In the genomic region with DNA sequence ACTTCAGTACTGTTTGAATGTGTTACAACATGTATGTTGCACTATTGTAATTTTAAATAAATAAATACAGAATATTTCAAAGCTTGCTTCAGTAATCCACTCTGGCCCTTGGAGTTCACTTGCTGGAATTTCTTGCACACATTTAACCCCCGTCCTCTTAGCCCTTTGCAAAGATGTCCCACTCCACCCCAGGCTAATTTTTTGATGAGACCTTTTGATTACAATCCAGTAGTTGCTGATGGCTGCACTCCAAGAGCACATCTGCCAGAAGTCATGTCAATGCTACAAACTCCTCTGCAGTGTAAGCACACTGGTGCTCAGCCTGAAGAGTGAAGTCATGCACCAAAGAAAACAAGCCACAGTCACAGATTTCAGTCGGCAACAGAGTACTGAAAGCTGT, we compare ENCODE assay signal across 1 cellular context.
TF ChIP-seq lines count a peak whose summit lies in the region.

No MANE protein-coding gene starts in this region.

TF ChIP-seq in IMR-90, 13 proteins besides CTCF, POLR2A, EP300 and RAD21 (continued from another document):
- TF ChIP-seq SMC3 (IDR thresholded peaks at IDR 0.05; ENCODE audit: low read depth, low read length) (no peak), ELK1 (IDR thresholded peaks at IDR 0.05; ENCODE audit: borderline replicate concordance, low read depth, low read length) (no peak), FOS (IDR thresholded peaks at IDR 0.05; ENCODE audit: low read depth, low read length) (no peak), NFE2L2 (IDR thresholded peaks at IDR 0.05; ENCODE audit: low read depth, low read length) (no peak), CEBPB (IDR thresholded peaks at IDR 0.05; ENCODE audit: low read depth, low read length) (no peak), MXI1 (IDR thresholded peaks at IDR 0.05; ENCODE audit: borderline replicate concordance, low read depth, low read length) (no peak), CHD1 (IDR thresholded peaks at IDR 0.05; ENCODE audit: low read depth, low read length) (no peak), RFX5 (IDR thresholded peaks at IDR 0.05; ENCODE audit: low read depth, low read length) (no peak), RCOR1 (IDR thresholded peaks at IDR 0.05; ENCODE audit: insufficient replicate concordance, low read length) (no peak), BHLHE40 (IDR thresholded peaks at IDR 0.05; ENCODE audit: low read depth, low read length) (no peak), MAFK (IDR thresholded peaks at IDR 0.05; ENCODE audit: low read depth, low read length) (no peak)
- TF ChIP-seq, protein P1, sequence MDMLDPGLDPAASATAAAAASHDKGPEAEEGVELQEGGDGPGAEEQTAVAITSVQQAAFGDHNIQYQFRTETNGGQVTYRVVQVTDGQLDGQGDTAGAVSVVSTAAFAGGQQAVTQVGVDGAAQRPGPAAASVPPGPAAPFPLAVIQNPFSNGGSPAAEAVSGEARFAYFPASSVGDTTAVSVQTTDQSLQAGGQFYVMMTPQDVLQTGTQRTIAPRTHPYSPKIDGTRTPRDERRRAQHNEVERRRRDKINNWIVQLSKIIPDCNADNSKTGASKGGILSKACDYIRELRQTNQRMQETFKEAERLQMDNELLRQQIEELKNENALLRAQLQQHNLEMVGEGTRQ (IDR thresholded peaks at IDR 0.05; ENCODE audit: low read depth, low read length), result no peak
